In genomic region chr16:54347961-54348360, GRCh38 we compare ENCODE assay signal across 27 cellular contexts.
DNase-seq lines count a peak whose midpoint lies in the region; ATAC-seq, FAIRE-seq and TF ChIP-seq lines count a peak whose summit lies in the region.
"Had no signal": no experiment of that assay in that cellular context is flagged by ENCODE, and none has a peak within 500 bp of the region (broad histone marks: within the 10 kb centered on the region; RNA-seq: fewer than 3 reads in every experiment).

No MANE protein-coding gene starts in this region.

- peaks cover 35% of the 10 kb centered on the region for H3K27me3 Mint-ChIP-seq in nephron progenitor cell (ENCODE audit: low read depth, poor library complexity)
- H3K27me3 Mint-ChIP-seq in natural killer cell treated with Interleukin-12 subunit alpha and Interleukin-12 subunit beta and Interleukin-15 and Interleukin-18, amount 100 ng/mL, for 72 hours: peaks cover 0 to 10% of the 10 kb centered on the region in 2 donors
- H3K27me3 Mint-ChIP-seq: activated CD8-positive, alpha-beta memory T cell treated with anti-CD3 and anti-CD28 coated beads, Interleukin-2, amount 10 ng/mL, durations not matched to agents 7 days and 5 days had no signal

- H3K27ac ChIP-seq in RWPE2 (ENCODE audit: poor library complexity, severe bottlenecking) (no peak overlapping the region), hepatocyte (peak overlapping the region; percentile 79), small intestine (ENCODE audit: low read depth in 1 of 2, low read length in 1 of 2) (no peak overlapping the region)
- H3K27ac ChIP-seq: heart left ventricle, psoas muscle, stomach, tibial artery had no signal

- H4K20me1 ChIP-seq in hepatocyte (ENCODE audit: insufficient read depth, poor library complexity, severe bottlenecking): no peaks in the 10 kb centered on the region

- H3K79me2 ChIP-seq in hepatocyte: no peaks in the 10 kb centered on the region

- peaks cover 38% of the 10 kb centered on the region for H3K9me3 Mint-ChIP-seq in nephron progenitor cell
- H3K9me3 Mint-ChIP-seq in natural killer cell treated with Interleukin-12 subunit alpha and Interleukin-12 subunit beta and Interleukin-15 and Interleukin-18, amount 100 ng/mL, for 72 hours: no peaks in the 10 kb centered on the region
- H3K9me3 Mint-ChIP-seq: activated naive CD8-positive, alpha-beta T cell treated with anti-CD3 and anti-CD28 coated beads, Interleukin-2, amount 50 U/mL, for 24 hours had no signal

- H3K4me1 ChIP-seq in RWPE2 (ENCODE audit: insufficient read depth, poor library complexity, severe bottlenecking) (no peaks in the 10 kb centered on the region), hepatocyte (ENCODE audit: insufficient read depth) (no peaks in the 10 kb centered on the region), small intestine (ENCODE audit: control insufficient read depth in 2 of 2, insufficient read depth in 1 of 2, low read depth in 1 of 2, low read length in 1 of 2) (no peaks in the 10 kb centered on the region)
- H3K4me1 ChIP-seq: heart left ventricle, psoas muscle, stomach, tibial artery had no signal

- FAIRE-seq in small intestine (lab: Jason Lieb, UNC): no peak
- FAIRE-seq: D721Med, endometrium had no signal

- no peak overlapping the region for H3K4me3 Mint-ChIP-seq in nephron progenitor cell
- H3K4me3 Mint-ChIP-seq in natural killer cell treated with Interleukin-12 subunit alpha and Interleukin-12 subunit beta and Interleukin-15 and Interleukin-18, amount 100 ng/mL, for 72 hours: no peak overlapping the region
- H3K4me3 Mint-ChIP-seq: activated CD8-positive, alpha-beta memory T cell treated with anti-CD3 and anti-CD28 coated beads, Interleukin-2, amount 10 ng/mL, durations not matched to agents 7 days and 5 days; activated naive CD8-positive, alpha-beta T cell treated with anti-CD3 and anti-CD28 coated beads, Interleukin-2, amount 50 U/mL, for 24 hours had no signal

- H3K4me1 Mint-ChIP-seq in nephron progenitor cell: peaks cover 17% of the 10 kb centered on the region
- H3K4me1 Mint-ChIP-seq in natural killer cell treated with Interleukin-12 subunit alpha and Interleukin-12 subunit beta and Interleukin-15 and Interleukin-18, amount 100 ng/mL, for 72 hours (ENCODE audit: low read depth in 2 of 2): no peaks in the 10 kb centered on the region
- H3K4me1 Mint-ChIP-seq: activated CD8-positive, alpha-beta memory T cell treated with anti-CD3 and anti-CD28 coated beads, Interleukin-2, amount 10 ng/mL, durations not matched to agents 7 days and 5 days; activated naive CD8-positive, alpha-beta T cell treated with anti-CD3 and anti-CD28 coated beads, Interleukin-2, amount 50 U/mL, for 24 hours had no signal

- no peak overlapping the region for H3K27ac Mint-ChIP-seq in nephron progenitor cell
- H3K27ac Mint-ChIP-seq in natural killer cell treated with Interleukin-12 subunit alpha and Interleukin-12 subunit beta and Interleukin-15 and Interleukin-18, amount 100 ng/mL, for 72 hours: no peak overlapping the region
- H3K27ac Mint-ChIP-seq: activated CD8-positive, alpha-beta memory T cell treated with anti-CD3 and anti-CD28 coated beads, Interleukin-2, amount 10 ng/mL, durations not matched to agents 7 days and 5 days; activated naive CD8-positive, alpha-beta T cell treated with anti-CD3 and anti-CD28 coated beads, Interleukin-2, amount 50 U/mL, for 24 hours had no signal

- H2AFZ ChIP-seq in hepatocyte: no peak overlapping the region

- H3K4me2 ChIP-seq in hepatocyte: no peak overlapping the region

- no peaks in the 10 kb centered on the region for H3K36me3 ChIP-seq in RWPE2 (ENCODE audit: low read depth)
- H3K36me3 ChIP-seq in hepatocyte (replicated peaks; ENCODE audit: insufficient read depth, low read depth): no peaks in the 10 kb centered on the region
- no peaks in the 10 kb centered on the region for H3K36me3 ChIP-seq in small intestine (ENCODE audit: control insufficient read depth in 2 of 2, insufficient read depth in 2 of 2, low read length in 2 of 2)
- H3K36me3 ChIP-seq: heart left ventricle, stomach, tibial artery had no signal

- no peaks in the 10 kb centered on the region for H3K27me3 ChIP-seq in RWPE2 (ENCODE audit: insufficient read depth, poor library complexity, severe bottlenecking)
- H3K27me3 ChIP-seq in hepatocyte: no peaks in the 10 kb centered on the region
- H3K27me3 ChIP-seq in small intestine (ENCODE audit: control insufficient read depth in 2 of 2, insufficient read depth in 2 of 2, low read length in 2 of 2): no peaks in the 10 kb centered on the region
- H3K27me3 ChIP-seq: heart left ventricle had no signal

- H3K9me2 ChIP-seq in hepatocyte (replicated peaks; ENCODE audit: insufficient read depth): no peaks in the 10 kb centered on the region

- ATAC-seq in RWPE2 (ENCODE audit: low read depth): peak; percentile 76
- no peak for ATAC-seq in natural killer cell treated with Interleukin-12 subunit alpha and Interleukin-12 subunit beta and Interleukin-15 and Interleukin-18, amount 100 ng/mL, for 72 hours
- ATAC-seq: activated CD8-positive, alpha-beta memory T cell treated with anti-CD3 and anti-CD28 coated beads, Interleukin-2, amount 10 ng/mL, durations not matched to agents 7 days and 5 days; activated naive CD8-positive, alpha-beta T cell treated with anti-CD3 and anti-CD28 coated beads, Interleukin-2, amount 50 U/mL, for 24 hours; heart left ventricle; left lobe of liver; psoas muscle had no signal

- H3K36me3 Mint-ChIP-seq in nephron progenitor cell (ENCODE audit: low read depth): no peaks in the 10 kb centered on the region
- H3K36me3 Mint-ChIP-seq in natural killer cell treated with Interleukin-12 subunit alpha and Interleukin-12 subunit beta and Interleukin-15 and Interleukin-18, amount 100 ng/mL, for 72 hours: no peaks in the 10 kb centered on the region
- H3K36me3 Mint-ChIP-seq: activated CD8-positive, alpha-beta memory T cell treated with anti-CD3 and anti-CD28 coated beads, Interleukin-2, amount 10 ng/mL, durations not matched to agents 7 days and 5 days had no signal

- DNase-seq in NK-92 treated with Interleukin-12 subunit alpha and Interleukin-12 subunit beta, amount 100 ng/mL, for 24 hours (lab: John Stamatoyannopoulos, UW): peak; percentile 53
- DNase-seq in NK-92 (lab: John Stamatoyannopoulos, UW; ENCODE audit: unreplicated experiment) (no peak), RWPE2 (ENCODE audit: low spot score) (no peak), hepatocyte (ENCODE audit: low spot score) (peak; percentile 57), small intestine (peak; percentile 42), nephron progenitor cell (no peak), NCI-H748 treated with DMSO at 0.1 percent for 48 hours (lab: John Stamatoyannopoulos, UW) (no peak)
- no peak for DNase-seq in natural killer cell treated with Interleukin-12 subunit alpha and Interleukin-12 subunit beta and Interleukin-15 and Interleukin-18, amount 100 ng/mL, for 72 hours (ENCODE audit: low spot score)
- DNase-seq: activated CD4-positive, alpha-beta T cell treated with anti-CD3 and anti-CD28 coated beads, Interleukin-2, amount 50 U/mL, for 1 hour; activated CD8-positive, alpha-beta memory T cell treated with anti-CD3 and anti-CD28 coated beads, Interleukin-2, amount 10 ng/mL, durations not matched to agents 7 days and 5 days; activated naive CD8-positive, alpha-beta T cell treated with anti-CD3 and anti-CD28 coated beads, Interleukin-2, amount 50 U/mL, for 24 hours; activated T-cell treated with anti-CD3 and anti-CD28 coated beads, Interleukin-2, amount 50 U/mL, for 48 hours; dermis blood vessel endothelial cell; HCEC 1CT; heart left ventricle; Kasumi-1; NCI-H146; nucleus accumbens; OCI-M1; psoas muscle; SHP77 treated with DMSO at 0.1 percent for 48 hours; stomach; T-helper 9 cell; tibial artery had no signal

- 71% methylated on average over 1 of the region's 1 CpG for WGBS in hepatocyte (ENCODE audit: low lambda C conversion rate, missing lambda C conversion rate)
- 23 to 80% (median 63%) methylated on average over 1 of the region's 1 CpG for WGBS in small intestine, 3 donors

- TF ChIP-seq CTCF in RWPE2 (IDR thresholded peaks at IDR 0.05; ENCODE audit: poor library complexity, severe bottlenecking) (no peak), hepatocyte (IDR thresholded peaks at IDR 0.05; ENCODE audit: poor library complexity) (no peak), nephron progenitor cell (IDR thresholded peaks at IDR 0.05) (no peak)

- no peaks in the 10 kb centered on the region for H3K9me3 ChIP-seq in RWPE2 (ENCODE audit: severe bottlenecking)
- no peaks in the 10 kb centered on the region for H3K9me3 ChIP-seq in hepatocyte (ENCODE audit: low read depth)
- H3K9me3 ChIP-seq in small intestine (ENCODE audit: control insufficient read depth, low read depth): no peaks in the 10 kb centered on the region
- H3K9me3 ChIP-seq: psoas muscle, tibial artery had no signal

- H3K4me3 ChIP-seq in RWPE2 (ENCODE audit: severe bottlenecking) (no peak overlapping the region), hepatocyte (no peak overlapping the region), small intestine (ENCODE audit: low read depth in 1 of 2, low read length in 2 of 2) (no peak overlapping the region)
- H3K4me3 ChIP-seq: heart left ventricle, psoas muscle, stomach, tibial artery had no signal

Comparison
In these comparisons a context has a peak if more than half of its experiments do, and no peak if none do; other contexts are left out.
1. DNase-seq: peak in NK-92 treated with Interleukin-12 subunit alpha and Interleukin-12 subunit beta, amount 100 ng/mL, for 24 hours (single experiment), hepatocyte (single experiment) and small intestine (single experiment); none in NK-92 (single experiment), RWPE2 (single experiment), nephron progenitor cell (single experiment), NCI-H748 treated with DMSO at 0.1 percent for 48 hours (single experiment) and natural killer cell treated with Interleukin-12 subunit alpha and Interleukin-12 subunit beta and Interleukin-15 and Interleukin-18, amount 100 ng/mL, for 72 hours (single experiment).